ENCODE assay signal across 8 cellular contexts in the genomic region with DNA sequence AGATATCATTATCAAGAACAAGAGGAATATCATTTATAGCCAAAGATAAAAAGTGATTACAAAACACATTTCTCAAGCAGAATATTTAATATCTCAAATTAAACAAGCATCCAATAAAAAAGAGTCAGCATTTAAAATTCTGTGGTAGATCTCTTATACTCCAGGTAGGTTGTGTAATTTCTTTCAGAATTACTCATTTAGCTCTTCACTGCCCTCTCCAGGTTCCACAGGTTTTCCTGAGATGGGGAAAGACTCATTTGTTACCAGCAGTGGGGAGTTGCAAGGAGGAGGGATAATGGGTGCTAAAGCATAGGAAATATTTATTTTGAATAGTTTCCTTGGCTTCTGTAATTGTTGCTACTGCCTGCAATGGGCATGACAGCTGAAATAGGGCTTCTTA.
DNase-seq lines count a peak whose midpoint lies in the region; ATAC-seq and TF ChIP-seq lines count a peak whose summit lies in the region.

No MANE protein-coding gene starts in this region.

- ATAC-seq in heart right ventricle = no peak
- ATAC-seq in Right ventricle myocardium inferior = no peak
- ATAC-seq in SK-N-SH treated with all-trans-retinoic acid at 6 μM for 48 hours = 0 out of 3 replicates have a peak, but pooled peaks have one; percentile 47
- ATAC-seq in stimulated activated memory B cell treated with anti-CD40 and anti-IgM and Interleukin-4, amounts not matched to agents 10 μg/mL and 1 μg/mL and 100 μg/mL, for 72 hours = no peak
- no peak for ATAC-seq in GM21447 (IDR thresholded peaks at IDR 0.05; ENCODE audit: unreplicated experiment)
- ATAC-seq in GM19463 (IDR thresholded peaks at IDR 0.05; ENCODE audit: unreplicated experiment) = no peak

- no peak overlapping the region for H3K27ac Mint-ChIP-seq in stimulated activated memory B cell treated with anti-CD40 and anti-IgM and Interleukin-4, amounts not matched to agents 10 μg/mL and 1 μg/mL and 100 μg/mL, for 72 hours

- TF ChIP-seq CTCF in heart right ventricle (IDR thresholded peaks at IDR 0.05) = peak in 7 of 9 donors; percentile 18 to 45 (median 34)

- H3K4me3 ChIP-seq in heart right ventricle = no peak overlapping the region

- no peaks in the 10 kb centered on the region for H3K9me3 Mint-ChIP-seq in stimulated activated memory B cell treated with anti-CD40 and anti-IgM and Interleukin-4, amounts not matched to agents 10 μg/mL and 1 μg/mL and 100 μg/mL, for 72 hours

- peaks cover 39% of the 10 kb centered on the region for H3K4me1 Mint-ChIP-seq in stimulated activated memory B cell treated with anti-CD40 and anti-IgM and Interleukin-4, amounts not matched to agents 10 μg/mL and 1 μg/mL and 100 μg/mL, for 72 hours

- no peaks in the 10 kb centered on the region for H3K36me3 ChIP-seq in heart right ventricle

- peaks cover 0 to 17% (median 6%) of the 10 kb centered on the region in 11 donors for H3K9me3 ChIP-seq in heart right ventricle

- peaks cover 0 to 7% (median 0%) of the 10 kb centered on the region in 9 donors for H3K4me1 ChIP-seq in heart right ventricle

- no peak overlapping the region for H3K4me3 Mint-ChIP-seq in stimulated activated memory B cell treated with anti-CD40 and anti-IgM and Interleukin-4, amounts not matched to agents 10 μg/mL and 1 μg/mL and 100 μg/mL, for 72 hours

- DNase-seq in heart right ventricle = no peak
- DNase-seq in Right ventricle myocardium inferior (ENCODE audit: missing footprints) = no peak
- DNase-seq in iPS-NIHi11 (ENCODE audit: low spot score) = peak; percentile 41
- no peak for DNase-seq in NOMO-1 treated with dmso at 0.1 percent for 144 hours (lab: John Stamatoyannopoulos, UW; ENCODE audit: unreplicated experiment)

- intact Hi-C loops in heart right ventricle (cut with DNase I) (loop anchor here in 2 of 10 donors (5.0 to 10.0 kb wide), 2 partner anchors 85 to 93 kb away; a partner anchor contains a TSS), Right ventricle myocardium inferior (cut with DNase I) (no loop called here)

- H3K27ac ChIP-seq in heart right ventricle = no peak overlapping the region

- H3K27me3 ChIP-seq in heart right ventricle = peaks cover 0 to 10% (median 0%) of the 10 kb centered on the region in 7 donors

- H3K36me3 Mint-ChIP-seq in stimulated activated memory B cell treated with anti-CD40 and anti-IgM and Interleukin-4, amounts not matched to agents 10 μg/mL and 1 μg/mL and 100 μg/mL, for 72 hours = no peaks in the 10 kb centered on the region

- no peaks in the 10 kb centered on the region for H3K27me3 Mint-ChIP-seq in stimulated activated memory B cell treated with anti-CD40 and anti-IgM and Interleukin-4, amounts not matched to agents 10 μg/mL and 1 μg/mL and 100 μg/mL, for 72 hours

TF ChIP-seq in SK-N-SH treated with all-trans-retinoic acid at 6 μM for 48 hours, 23 proteins besides CTCF, POLR2A, EP300 and RAD21:
- TF ChIP-seq, protein P1, sequence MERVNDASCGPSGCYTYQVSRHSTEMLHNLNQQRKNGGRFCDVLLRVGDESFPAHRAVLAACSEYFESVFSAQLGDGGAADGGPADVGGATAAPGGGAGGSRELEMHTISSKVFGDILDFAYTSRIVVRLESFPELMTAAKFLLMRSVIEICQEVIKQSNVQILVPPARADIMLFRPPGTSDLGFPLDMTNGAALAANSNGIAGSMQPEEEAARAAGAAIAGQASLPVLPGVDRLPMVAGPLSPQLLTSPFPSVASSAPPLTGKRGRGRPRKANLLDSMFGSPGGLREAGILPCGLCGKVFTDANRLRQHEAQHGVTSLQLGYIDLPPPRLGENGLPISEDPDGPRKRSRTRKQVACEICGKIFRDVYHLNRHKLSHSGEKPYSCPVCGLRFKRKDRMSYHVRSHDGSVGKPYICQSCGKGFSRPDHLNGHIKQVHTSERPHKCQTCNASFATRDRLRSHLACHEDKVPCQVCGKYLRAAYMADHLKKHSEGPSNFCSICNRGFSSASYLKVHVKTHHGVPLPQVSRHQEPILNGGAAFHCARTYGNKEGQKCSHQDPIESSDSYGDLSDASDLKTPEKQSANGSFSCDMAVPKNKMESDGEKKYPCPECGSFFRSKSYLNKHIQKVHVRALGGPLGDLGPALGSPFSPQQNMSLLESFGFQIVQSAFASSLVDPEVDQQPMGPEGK (CRISPR knock-in tag; IDR thresholded peaks at IDR 0.05; ENCODE audit: borderline replicate concordance) = no peak
- TF ChIP-seq, protein P2, sequence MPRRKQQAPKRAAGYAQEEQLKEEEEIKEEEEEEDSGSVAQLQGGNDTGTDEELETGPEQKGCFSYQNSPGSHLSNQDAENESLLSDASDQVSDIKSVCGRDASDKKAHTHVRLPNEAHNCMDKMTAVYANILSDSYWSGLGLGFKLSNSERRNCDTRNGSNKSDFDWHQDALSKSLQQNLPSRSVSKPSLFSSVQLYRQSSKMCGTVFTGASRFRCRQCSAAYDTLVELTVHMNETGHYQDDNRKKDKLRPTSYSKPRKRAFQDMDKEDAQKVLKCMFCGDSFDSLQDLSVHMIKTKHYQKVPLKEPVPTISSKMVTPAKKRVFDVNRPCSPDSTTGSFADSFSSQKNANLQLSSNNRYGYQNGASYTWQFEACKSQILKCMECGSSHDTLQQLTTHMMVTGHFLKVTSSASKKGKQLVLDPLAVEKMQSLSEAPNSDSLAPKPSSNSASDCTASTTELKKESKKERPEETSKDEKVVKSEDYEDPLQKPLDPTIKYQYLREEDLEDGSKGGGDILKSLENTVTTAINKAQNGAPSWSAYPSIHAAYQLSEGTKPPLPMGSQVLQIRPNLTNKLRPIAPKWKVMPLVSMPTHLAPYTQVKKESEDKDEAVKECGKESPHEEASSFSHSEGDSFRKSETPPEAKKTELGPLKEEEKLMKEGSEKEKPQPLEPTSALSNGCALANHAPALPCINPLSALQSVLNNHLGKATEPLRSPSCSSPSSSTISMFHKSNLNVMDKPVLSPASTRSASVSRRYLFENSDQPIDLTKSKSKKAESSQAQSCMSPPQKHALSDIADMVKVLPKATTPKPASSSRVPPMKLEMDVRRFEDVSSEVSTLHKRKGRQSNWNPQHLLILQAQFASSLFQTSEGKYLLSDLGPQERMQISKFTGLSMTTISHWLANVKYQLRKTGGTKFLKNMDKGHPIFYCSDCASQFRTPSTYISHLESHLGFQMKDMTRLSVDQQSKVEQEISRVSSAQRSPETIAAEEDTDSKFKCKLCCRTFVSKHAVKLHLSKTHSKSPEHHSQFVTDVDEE (CRISPR knock-in tag; IDR thresholded peaks at IDR 0.05) = no peak
- no peak for TF ChIP-seq ARNTL (CRISPR knock-in tag; IDR thresholded peaks at IDR 0.05; ENCODE audit: borderline replicate concordance, low read depth)
- TF ChIP-seq, protein P3, sequence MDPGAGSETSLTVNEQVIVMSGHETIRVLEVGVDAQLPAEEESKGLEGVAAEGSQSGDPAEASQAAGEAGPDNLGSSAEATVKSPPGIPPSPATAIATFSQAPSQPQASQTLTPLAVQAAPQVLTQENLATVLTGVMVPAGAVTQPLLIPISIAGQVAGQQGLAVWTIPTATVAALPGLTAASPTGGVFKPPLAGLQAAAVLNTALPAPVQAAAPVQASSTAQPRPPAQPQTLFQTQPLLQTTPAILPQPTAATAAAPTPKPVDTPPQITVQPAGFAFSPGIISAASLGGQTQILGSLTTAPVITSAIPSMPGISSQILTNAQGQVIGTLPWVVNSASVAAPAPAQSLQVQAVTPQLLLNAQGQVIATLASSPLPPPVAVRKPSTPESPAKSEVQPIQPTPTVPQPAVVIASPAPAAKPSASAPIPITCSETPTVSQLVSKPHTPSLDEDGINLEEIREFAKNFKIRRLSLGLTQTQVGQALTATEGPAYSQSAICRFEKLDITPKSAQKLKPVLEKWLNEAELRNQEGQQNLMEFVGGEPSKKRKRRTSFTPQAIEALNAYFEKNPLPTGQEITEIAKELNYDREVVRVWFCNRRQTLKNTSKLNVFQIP (CRISPR knock-in tag; IDR thresholded peaks at IDR 0.05; ENCODE audit: borderline replicate concordance, low read depth) = no peak
- no peak for TF ChIP-seq SNAI2 (CRISPR knock-in tag; IDR thresholded peaks at IDR 0.05)
- no peak for TF ChIP-seq ESRRG (CRISPR knock-in tag; IDR thresholded peaks at IDR 0.05)
- no peak for TF ChIP-seq OSR1 (CRISPR knock-in tag; IDR thresholded peaks at IDR 0.05)
- no peak for TF ChIP-seq ZNF565 (CRISPR knock-in tag; conservative IDR thresholded peaks at IDR 0.05; ENCODE audit: low read depth)
- TF ChIP-seq PPARA (CRISPR knock-in tag; IDR thresholded peaks at IDR 0.05; ENCODE audit: borderline replicate concordance) = no peak
- no peak for TF ChIP-seq ISL1 (CRISPR knock-in tag; IDR thresholded peaks at IDR 0.05)
- no peak for TF ChIP-seq ZFP3 (CRISPR knock-in tag; IDR thresholded peaks at IDR 0.05)
- no peak for TF ChIP-seq ZNF70 (CRISPR knock-in tag; IDR thresholded peaks at IDR 0.05)
